Comparison of ENCODE assay signal across 14 cellular contexts in the genomic region with DNA sequence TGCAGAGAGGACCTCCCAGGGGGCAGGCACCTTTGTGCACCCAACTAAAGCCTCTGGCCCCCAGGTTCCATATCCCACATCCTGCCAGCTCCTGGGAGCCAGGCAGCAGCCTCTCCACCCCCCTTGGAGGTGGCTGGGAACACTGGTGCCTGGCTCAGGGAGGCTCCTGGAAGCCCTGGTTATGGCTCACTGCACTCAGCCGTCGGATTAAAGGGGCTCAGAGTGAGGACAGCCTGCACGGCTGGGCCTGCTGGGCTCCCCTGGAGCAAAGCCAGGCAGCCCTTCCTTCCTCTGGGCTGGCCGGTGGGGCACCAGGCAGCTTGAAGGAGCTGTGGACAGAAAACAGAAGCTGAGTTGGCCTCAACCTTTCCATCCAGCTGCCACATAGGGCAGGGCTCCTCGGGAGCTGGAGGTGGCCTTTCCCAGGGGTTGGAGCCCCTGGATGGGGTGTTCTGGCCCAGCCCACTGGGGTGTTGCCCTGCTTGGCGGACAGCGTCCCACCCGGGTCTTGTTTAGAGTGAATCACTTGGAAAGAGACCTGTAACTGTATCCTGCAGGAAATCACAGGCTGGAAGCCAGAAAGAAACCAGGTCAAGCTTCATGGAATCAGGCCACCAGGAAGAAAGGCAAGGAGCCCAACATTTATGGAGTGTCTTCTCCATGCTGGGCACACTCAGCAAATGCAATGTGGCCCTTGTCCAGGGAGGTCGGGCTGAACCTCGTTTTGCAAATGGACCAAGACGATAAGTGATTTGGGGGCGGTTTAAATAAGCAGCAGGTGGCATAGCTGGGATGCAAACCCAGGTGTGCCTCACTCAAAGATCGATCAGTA.
A peak's percentile ranks its signal among the peaks of the same experiment; 100 is the strongest.
DNase-seq lines count a peak whose midpoint lies in the region; ATAC-seq and TF ChIP-seq lines count a peak whose summit lies in the region.
"Had no signal": no experiment of that assay in that cellular context is flagged by ENCODE, and none has a peak within 500 bp of the region (broad histone marks: within the 10 kb centered on the region; RNA-seq: fewer than 3 reads in every experiment).

No MANE protein-coding gene starts in this region.

- H3K9me3 ChIP-seq in right atrium auricular region (no peaks in the 10 kb centered on the region), right cardiac atrium (ENCODE audit: control insufficient read depth, low read length) (no peaks in the 10 kb centered on the region)
- H3K9me3 ChIP-seq: A549 had no signal

- H3K27ac ChIP-seq in right atrium auricular region: no peak overlapping the region
- no peak overlapping the region for H3K27ac ChIP-seq in right cardiac atrium (ENCODE audit: low read length)

- no peak for TF ChIP-seq CTCF in right atrium auricular region (IDR thresholded peaks at IDR 0.05)

- ATAC-seq in Right ventricle myocardium inferior (peak; percentile 65), SK-N-SH treated with all-trans-retinoic acid at 6 μM for 48 hours (peak; percentile 79), right cardiac atrium (peak; percentile 36 to 64), GM19328 (IDR thresholded peaks at IDR 0.05; ENCODE audit: unreplicated experiment) (no peak), GM21723 (IDR thresholded peaks at IDR 0.05; ENCODE audit: unreplicated experiment) (no peak)
- ATAC-seq: A549 had no signal

- no peaks in the 10 kb centered on the region for H3K36me3 ChIP-seq in right atrium auricular region

- no peaks in the 10 kb centered on the region for H3K27me3 ChIP-seq in right atrium auricular region
- no peaks in the 10 kb centered on the region for H3K27me3 ChIP-seq in right cardiac atrium (ENCODE audit: control insufficient read depth, insufficient read depth)

- 51% methylated on average over 13 of the region's 13 CpGs for WGBS in right cardiac atrium

- no peaks in the 10 kb centered on the region for H3K4me1 ChIP-seq in right atrium auricular region
- peaks cover 2% of the 10 kb centered on the region for H3K4me1 ChIP-seq in right cardiac atrium (ENCODE audit: control insufficient read depth, insufficient read depth, low read length)

- intact Hi-C loops in Right ventricle myocardium inferior (cut with DNase I): no loop called here
- intact Hi-C loops in right cardiac atrium (cut with DNase I): loop anchor here in 1 of 4 donors (10.0 kb wide), 1 partner anchor 61 kb away; no protein-coding TSS in a partner anchor

- H3K4me3 ChIP-seq in right atrium auricular region (no peak overlapping the region), right cardiac atrium (ENCODE audit: low read length) (no peak overlapping the region)
- H3K4me3 ChIP-seq: A549 had no signal

- DNase-seq in Right ventricle myocardium inferior (ENCODE audit: missing footprints) (no peak), right atrium auricular region (ENCODE audit: low spot score) (no peak), right cardiac atrium (peak in 2 of 3 donors; percentile 30 to 66), smooth muscle cell of the brain vasculature (ENCODE audit: low read depth, low spot score) (peak; percentile 35)
- DNase-seq in activated CD4-positive, alpha-beta T cell treated with anti-CD3 and anti-CD28 coated beads, Interleukin-2, amount 50 U/mL, for 4 hours: no peak
- DNase-seq: activated CD4-positive, alpha-beta T cell treated with anti-CD3 and anti-CD28 coated beads, Interleukin-2, amount 10 ng/mL, durations not matched to agents 24 days and 14 days; activated naive CD4-positive, alpha-beta T cell; DMS53; KBM-7; NCI-H1930 had no signal

TF ChIP-seq in SK-N-SH treated with all-trans-retinoic acid at 6 μM for 48 hours, 23 proteins besides CTCF, POLR2A, EP300 and RAD21:
- no peak for TF ChIP-seq ZC3H10 (CRISPR knock-in tag; IDR thresholded peaks at IDR 0.05)
- TF ChIP-seq TSHZ2 (CRISPR knock-in tag; IDR thresholded peaks at IDR 0.05): 0 out of 2 replicates have a peak, but pooled peaks have one; percentile 13

Comparison
In these comparisons a context has a peak if more than half of its experiments do, and no peak if none do; other contexts are left out.
1. DNase-seq: peak in right cardiac atrium (2 of 3) and smooth muscle cell of the brain vasculature (single experiment); none in Right ventricle myocardium inferior (single experiment), right atrium auricular region (single experiment) and activated CD4-positive, alpha-beta T cell treated with anti-CD3 and anti-CD28 coated beads, Interleukin-2, amount 50 U/mL, for 4 hours (0 of 2).
2. ATAC-seq: peak in Right ventricle myocardium inferior (single experiment), SK-N-SH treated with all-trans-retinoic acid at 6 μM for 48 hours (single experiment) and right cardiac atrium (2 of 2); none in GM19328 (single experiment) and GM21723 (single experiment).